In the genomic region with DNA sequence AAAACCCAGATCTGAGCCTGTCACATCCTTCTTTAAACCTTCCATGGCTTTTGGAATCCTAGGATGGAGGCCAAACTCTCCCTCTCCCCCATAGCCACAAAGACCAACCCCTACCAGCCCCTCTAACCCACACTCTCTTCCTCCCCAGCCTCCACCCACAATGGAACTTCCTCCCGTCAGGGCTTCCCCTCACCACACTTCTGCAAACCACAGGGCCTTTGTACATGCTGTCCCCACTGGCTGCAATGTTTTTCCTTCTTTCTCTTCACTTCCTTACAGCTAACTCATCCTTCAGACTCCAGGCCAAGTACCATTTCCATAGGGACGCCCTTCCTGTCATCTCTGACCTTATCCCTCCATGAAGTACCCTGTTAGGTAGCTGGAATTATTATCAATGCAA, we compare ENCODE assay signal across 20 cellular contexts.
"Had no signal": no experiment of that assay in that cellular context is flagged by ENCODE, and none has a peak within 500 bp of the region (broad histone marks: within the 10 kb centered on the region; RNA-seq: fewer than 3 reads in every experiment).

No MANE protein-coding gene starts in this region.

- H3K4me3 ChIP-seq: coronary artery, heart left ventricle, mucosa of descending colon, psoas muscle, right lobe of liver, suprapubic skin, thyroid gland, upper lobe of left lung, uterus had no signal

- DNase-seq: effector CD8-positive, alpha-beta T cell; heart left ventricle; hippocampal formation; mammary epithelial cell; mucosa of descending colon; psoas muscle; retina; right lobe of liver; stimulated activated CD4-positive, alpha-beta T cell treated with anti-CD3 and anti-CD28 coated beads, Interleukin-4, amount 100 ng/mL, for 1 hour; stimulated activated CD8-positive, alpha-beta memory T cell treated with anti-CD3 and anti-CD28 coated beads, Interleukin-4, amount 100 ng/mL, for 48 hours; stimulated activated naive CD8-positive, alpha-beta T cell treated with anti-CD3 and anti-CD28 coated beads, Interleukin-15, Interleukin-2, amounts not matched to agents 100 U/mL and 50 U/mL, for 24 hours; thyroid gland; uterus had no signal

- H3K27ac ChIP-seq: coronary artery, heart left ventricle, neutrophil, psoas muscle, right lobe of liver, suprapubic skin, thyroid gland, upper lobe of left lung, uterus had no signal

- H3K27me3 ChIP-seq: neutrophil, right lobe of liver, thyroid gland, upper lobe of left lung, uterus had no signal

- H3K36me3 ChIP-seq: heart left ventricle, neutrophil, right lobe of liver, suprapubic skin, thyroid gland, upper lobe of left lung, uterus had no signal

- H3K4me3 Mint-ChIP-seq: stimulated activated effector memory CD8-positive, alpha-beta T cell treated with anti-CD3 and anti-CD28 coated beads, Interleukin-12 subunit alpha, Interleukin-12 subunit beta, amount 100 ng/mL, for 72 hours had no signal

- H3K4me1 ChIP-seq: psoas muscle, right lobe of liver, suprapubic skin, thyroid gland, upper lobe of left lung, uterus had no signal

- ATAC-seq: heart left ventricle; left lobe of liver; mucosa of descending colon; naive thymus-derived CD8-positive, alpha-beta T cell; psoas muscle; right lobe of liver; stimulated activated effector memory CD8-positive, alpha-beta T cell treated with anti-CD3 and anti-CD28 coated beads, Interleukin-12 subunit alpha, Interleukin-12 subunit beta, amount 100 ng/mL, for 72 hours; stimulated activated naive CD8-positive, alpha-beta T cell treated with anti-CD3 and anti-CD28 coated beads, Interleukin-15, Interleukin-2, amounts not matched to agents 100 U/mL and 50 U/mL, for 24 hours had no signal

- H3K27ac Mint-ChIP-seq: naive thymus-derived CD8-positive, alpha-beta T cell; stimulated activated effector memory CD8-positive, alpha-beta T cell treated with anti-CD3 and anti-CD28 coated beads, Interleukin-12 subunit alpha, Interleukin-12 subunit beta, amount 100 ng/mL, for 72 hours had no signal

- H3K36me3 Mint-ChIP-seq: naive thymus-derived CD8-positive, alpha-beta T cell; stimulated activated effector memory CD8-positive, alpha-beta T cell treated with anti-CD3 and anti-CD28 coated beads, Interleukin-12 subunit alpha, Interleukin-12 subunit beta, amount 100 ng/mL, for 72 hours had no signal

- H3K9me3 ChIP-seq: mucosa of descending colon, neutrophil, psoas muscle, right lobe of liver, thyroid gland, upper lobe of left lung, uterus had no signal
